36 cellular contexts compared by ENCODE assay signal in genomic region chr15:71097890-71098289, GRCh38. TPM values are rescaled to one million over a fixed set of nuclear protein-coding genes. Genes with fewer than 3 reads are reported as not detected.
"Had no signal": no experiment of that assay in that cellular context is flagged by ENCODE, and none has a peak within 500 bp of the region (broad histone marks: within the 10 kb centered on the region; RNA-seq: fewer than 3 reads in every experiment).

No MANE protein-coding gene starts in this region.

- H3K4me3 ChIP-seq: adrenal gland, ascending aorta, coronary artery, dorsolateral prefrontal cortex, esophagus muscularis mucosa, gastroesophageal sphincter, heart right ventricle had no signal

- DNase-seq: activated CD4-positive, alpha-beta memory T cell treated with anti-CD3 and anti-CD28 coated beads for 36 hours; activated CD4-positive, alpha-beta T cell treated with anti-CD3 and anti-CD28 coated beads for 36 hours; activated CD4-positive, alpha-beta T cell treated with anti-CD3 and anti-CD28 coated beads, Interleukin-2, amount 10 ng/mL, durations not matched to agents 24 days and 14 days; activated CD4-positive, CD25-positive, alpha-beta regulatory T cell; activated CD4-positive, CD25-positive, alpha-beta regulatory T cell treated with anti-CD3 and anti-CD28 coated beads, Interleukin-2, amount 50 U/mL, for 72 hours; activated CD8-positive, alpha-beta memory T cell treated with anti-CD3 and anti-CD28 coated beads, Interleukin-2, amount 10 ng/mL, durations not matched to agents 7 days and 5 days; activated CD8-positive, alpha-beta memory T cell treated with anti-CD3 and anti-CD28 coated beads, Interleukin-2, amount 50 U/mL, for 4 hours; activated CD8-positive, alpha-beta T cell treated with anti-CD3 and anti-CD28 coated beads, Interleukin-2, amount 10 ng/mL, durations not matched to agents 7 days and 5 days; activated effector memory CD4-positive, alpha-beta T cell treated with anti-CD3 and anti-CD28 coated beads, Interleukin-2, amount 50 U/mL, for 16 hours; activated naive CD4-positive, alpha-beta T cell treated with anti-CD3 and anti-CD28 coated beads for 36 hours; activated naive CD8-positive, alpha-beta T cell treated with anti-CD3 and anti-CD28 coated beads for 36 hours; activated naive CD8-positive, alpha-beta T cell treated with anti-CD3 and anti-CD28 coated beads, Interleukin-2, amount 50 U/mL, for 24 hours; activated T-cell treated with anti-CD3 and anti-CD28 coated beads, Interleukin-2, amount 50 U/mL, for 1 hour; activated T-cell treated with anti-CD3 and anti-CD28 coated beads, Interleukin-2, amount 50 U/mL, for 48 hours; adrenal gland; dorsolateral prefrontal cortex; effector memory CD4-positive, alpha-beta T cell; endodermal cell; erythroblast; foreskin melanocyte; heart right ventricle; T-helper 1 cell; T-helper 17 cell; T1000 had no signal

- H3K9me3 Mint-ChIP-seq: activated CD4-positive, alpha-beta memory T cell treated with anti-CD3 and anti-CD28 coated beads for 36 hours; activated CD4-positive, alpha-beta T cell treated with anti-CD3 and anti-CD28 coated beads, Interleukin-2, amount 10 ng/mL, durations not matched to agents 24 days and 14 days; activated naive CD4-positive, alpha-beta T cell treated with anti-CD3 and anti-CD28 coated beads for 36 hours; activated naive CD4-positive, alpha-beta T cell treated with anti-CD3 and anti-CD28 coated beads, Interleukin-2, amount 50 U/mL, for 24 hours; activated naive CD8-positive, alpha-beta T cell treated with anti-CD3 and anti-CD28 coated beads, Interleukin-2, amount 50 U/mL, for 24 hours; activated T-helper 1 cell treated with anti-CD3 and anti-CD28 coated beads, Interleukin-12 subunit alpha, Interleukin-12 subunit beta, Interleukin-2, Interleukin-4 antibody, amounts not matched to agents 30 ng/mL and 10 ng/mL and 1 ng/mL, durations not matched to agents 14 hours and 24 hours and 36 hours; activated T-helper 2 cell treated with anti-CD3 and anti-CD28 coated beads, Interferon-gamma antibody, Interleukin-2, Interleukin-4, amounts not matched to agents 10 μg/mL and 5 μg/mL and 100 μg/mL, durations not matched to agents 14 hours and 24 hours and 36 hours; central memory CD8-positive, alpha-beta T cell; dendritic cell treated with granulocyte-macrophage colony-stimulating factor and Interleukin-4, amounts not matched to agents 40 ng/mL and 50 ng/mL, for 4 days; T-helper 2 cell treated with Interferon-gamma antibody and Interleukin-4, amounts not matched to agents 5 μg/mL and 100 μg/mL, for 36 hours had no signal

- H3K4me1 Mint-ChIP-seq: activated CD4-positive, alpha-beta T cell treated with anti-CD3 and anti-CD28 coated beads for 36 hours; activated CD4-positive, alpha-beta T cell treated with anti-CD3 and anti-CD28 coated beads, Interleukin-2, amount 10 ng/mL, durations not matched to agents 24 days and 14 days; activated CD8-positive, alpha-beta memory T cell treated with anti-CD3 and anti-CD28 coated beads, Interleukin-2, amount 10 ng/mL, durations not matched to agents 7 days and 5 days; activated naive CD4-positive, alpha-beta T cell treated with anti-CD3 and anti-CD28 coated beads, Interleukin-2, amount 50 U/mL, for 24 hours; activated naive CD8-positive, alpha-beta T cell treated with anti-CD3 and anti-CD28 coated beads for 36 hours; activated naive CD8-positive, alpha-beta T cell treated with anti-CD3 and anti-CD28 coated beads, Interleukin-2, amount 50 U/mL, for 24 hours; brain; central memory CD8-positive, alpha-beta T cell; endodermal cell; T-helper 17 cell had no signal

- H3K27ac ChIP-seq: adrenal gland, ascending aorta, coronary artery, dorsolateral prefrontal cortex, esophagus muscularis mucosa, gastroesophageal sphincter, heart right ventricle had no signal

- H3K27me3 Mint-ChIP-seq: activated CD4-positive, alpha-beta T cell treated with anti-CD3 and anti-CD28 coated beads, Interleukin-2, amount 10 ng/mL, durations not matched to agents 24 days and 14 days; brain; dendritic cell treated with granulocyte-macrophage colony-stimulating factor and Interleukin-4, amounts not matched to agents 40 ng/mL and 50 ng/mL, for 4 days had no signal

- H3K36me3 Mint-ChIP-seq: activated CD4-positive, alpha-beta memory T cell treated with anti-CD3 and anti-CD28 coated beads for 36 hours; activated CD8-positive, alpha-beta memory T cell treated with anti-CD3 and anti-CD28 coated beads, Interleukin-2, amount 10 ng/mL, durations not matched to agents 7 days and 5 days; activated naive CD4-positive, alpha-beta T cell treated with anti-CD3 and anti-CD28 coated beads, Interleukin-2, amount 50 U/mL, for 24 hours; activated naive CD8-positive, alpha-beta T cell treated with anti-CD3 and anti-CD28 coated beads for 36 hours had no signal

- H3K36me3 ChIP-seq: adrenal gland, ascending aorta, esophagus muscularis mucosa, gastroesophageal sphincter, heart right ventricle had no signal

- H3K27ac Mint-ChIP-seq: activated CD4-positive, alpha-beta memory T cell treated with anti-CD3 and anti-CD28 coated beads for 36 hours; activated CD4-positive, alpha-beta T cell treated with anti-CD3 and anti-CD28 coated beads for 36 hours; activated CD4-positive, alpha-beta T cell treated with anti-CD3 and anti-CD28 coated beads, Interleukin-2, amount 10 ng/mL, durations not matched to agents 24 days and 14 days; activated CD8-positive, alpha-beta memory T cell treated with anti-CD3 and anti-CD28 coated beads, Interleukin-2, amount 10 ng/mL, durations not matched to agents 7 days and 5 days; activated CD8-positive, alpha-beta T cell treated with anti-CD3 and anti-CD28 coated beads, Interleukin-2, amount 10 ng/mL, durations not matched to agents 7 days and 5 days; activated naive CD4-positive, alpha-beta T cell treated with anti-CD3 and anti-CD28 coated beads for 36 hours; activated naive CD4-positive, alpha-beta T cell treated with anti-CD3 and anti-CD28 coated beads, Interleukin-2, amount 50 U/mL, for 24 hours; activated naive CD8-positive, alpha-beta T cell treated with anti-CD3 and anti-CD28 coated beads for 36 hours; activated naive CD8-positive, alpha-beta T cell treated with anti-CD3 and anti-CD28 coated beads, Interleukin-2, amount 50 U/mL, for 24 hours; activated T-helper 1 cell treated with anti-CD3 and anti-CD28 coated beads, Interleukin-12 subunit alpha, Interleukin-12 subunit beta, Interleukin-2, Interleukin-4 antibody, amounts not matched to agents 30 ng/mL and 10 ng/mL and 1 ng/mL, durations not matched to agents 14 hours and 24 hours and 36 hours; activated T-helper 2 cell treated with anti-CD3 and anti-CD28 coated beads, Interferon-gamma antibody, Interleukin-2, Interleukin-4, amounts not matched to agents 10 μg/mL and 5 μg/mL and 100 μg/mL, durations not matched to agents 14 hours and 24 hours and 36 hours; brain; dendritic cell treated with granulocyte-macrophage colony-stimulating factor and Interleukin-4, amounts not matched to agents 40 ng/mL and 50 ng/mL, for 4 days; endodermal cell; T-helper 17 cell; T-helper 2 cell treated with Interferon-gamma antibody and Interleukin-4, amounts not matched to agents 5 μg/mL and 100 μg/mL, for 36 hours had no signal

- H3K27me3 ChIP-seq: adrenal gland, ascending aorta, esophagus muscularis mucosa, gastroesophageal sphincter, heart right ventricle had no signal

- ATAC-seq: activated CD4-positive, alpha-beta T cell treated with anti-CD3 and anti-CD28 coated beads for 36 hours; activated CD8-positive, alpha-beta memory T cell treated with anti-CD3 and anti-CD28 coated beads, Interleukin-2, amount 10 ng/mL, durations not matched to agents 7 days and 5 days; activated CD8-positive, alpha-beta T cell treated with anti-CD3 and anti-CD28 coated beads, Interleukin-2, amount 10 ng/mL, durations not matched to agents 7 days and 5 days; activated naive CD8-positive, alpha-beta T cell treated with anti-CD3 and anti-CD28 coated beads, Interleukin-2, amount 50 U/mL, for 24 hours; gastroesophageal sphincter; heart right ventricle; T-helper 17 cell had no signal

- H3K4me1 ChIP-seq: esophagus muscularis mucosa, gastroesophageal sphincter had no signal

- H3K9me3 ChIP-seq: adrenal gland, ascending aorta, esophagus muscularis mucosa, gastroesophageal sphincter, heart right ventricle had no signal

- H3K4me3 Mint-ChIP-seq: activated CD4-positive, alpha-beta memory T cell treated with anti-CD3 and anti-CD28 coated beads for 36 hours; activated CD4-positive, alpha-beta T cell treated with anti-CD3 and anti-CD28 coated beads for 36 hours; activated CD4-positive, alpha-beta T cell treated with anti-CD3 and anti-CD28 coated beads, Interleukin-2, amount 10 ng/mL, durations not matched to agents 24 days and 14 days; activated CD8-positive, alpha-beta memory T cell treated with anti-CD3 and anti-CD28 coated beads, Interleukin-2, amount 10 ng/mL, durations not matched to agents 7 days and 5 days; activated CD8-positive, alpha-beta T cell treated with anti-CD3 and anti-CD28 coated beads, Interleukin-2, amount 10 ng/mL, durations not matched to agents 7 days and 5 days; activated naive CD4-positive, alpha-beta T cell treated with anti-CD3 and anti-CD28 coated beads for 36 hours; activated naive CD4-positive, alpha-beta T cell treated with anti-CD3 and anti-CD28 coated beads, Interleukin-2, amount 50 U/mL, for 24 hours; activated naive CD8-positive, alpha-beta T cell treated with anti-CD3 and anti-CD28 coated beads for 36 hours; activated naive CD8-positive, alpha-beta T cell treated with anti-CD3 and anti-CD28 coated beads, Interleukin-2, amount 50 U/mL, for 24 hours; activated T-helper 1 cell treated with anti-CD3 and anti-CD28 coated beads, Interleukin-12 subunit alpha, Interleukin-12 subunit beta, Interleukin-2, Interleukin-4 antibody, amounts not matched to agents 30 ng/mL and 10 ng/mL and 1 ng/mL, durations not matched to agents 14 hours and 24 hours and 36 hours; brain; central memory CD8-positive, alpha-beta T cell; dendritic cell treated with granulocyte-macrophage colony-stimulating factor and Interleukin-4, amounts not matched to agents 40 ng/mL and 50 ng/mL, for 4 days; endodermal cell; T-helper 17 cell; T-helper 2 cell treated with Interferon-gamma antibody and Interleukin-4, amounts not matched to agents 5 μg/mL and 100 μg/mL, for 36 hours had no signal

RNA-seq across cellular contexts. Expression of gene THSD4, which starts 17.4 kb away (rescaled TPM):
- total RNA-seq: activated CD4-positive, alpha-beta memory T cell treated with anti-CD3 and anti-CD28 coated beads for 36 hours; activated CD4-positive, alpha-beta T cell treated with anti-CD3 and anti-CD28 coated beads for 36 hours; activated CD4-positive, alpha-beta T cell treated with anti-CD3 and anti-CD28 coated beads, Interleukin-2, amount 10 ng/mL, durations not matched to agents 24 days and 14 days; activated CD8-positive, alpha-beta memory T cell treated with anti-CD3 and anti-CD28 coated beads for 36 hours; activated CD8-positive, alpha-beta memory T cell treated with anti-CD3 and anti-CD28 coated beads, Interleukin-2, amount 10 ng/mL, durations not matched to agents 7 days and 5 days; activated CD8-positive, alpha-beta T cell treated with anti-CD3 and anti-CD28 coated beads, Interleukin-2, amount 10 ng/mL, durations not matched to agents 7 days and 5 days; activated naive CD4-positive, alpha-beta T cell treated with anti-CD3 and anti-CD28 coated beads for 36 hours; activated naive CD8-positive, alpha-beta T cell treated with anti-CD3 and anti-CD28 coated beads for 36 hours; activated T-helper 1 cell treated with anti-CD3 and anti-CD28 coated beads, Interleukin-12 subunit alpha, Interleukin-12 subunit beta, Interleukin-2, Interleukin-4 antibody, amounts not matched to agents 30 ng/mL and 10 ng/mL and 1 ng/mL, durations not matched to agents 14 hours and 24 hours and 36 hours; activated T-helper 2 cell treated with anti-CD3 and anti-CD28 coated beads, Interferon-gamma antibody, Interleukin-2, Interleukin-4, amounts not matched to agents 10 μg/mL and 5 μg/mL and 100 μg/mL, durations not matched to agents 14 hours and 24 hours and 36 hours; T-helper 17 cell had no signal
